1 cellular context compared by ENCODE assay signal in the genomic region with DNA sequence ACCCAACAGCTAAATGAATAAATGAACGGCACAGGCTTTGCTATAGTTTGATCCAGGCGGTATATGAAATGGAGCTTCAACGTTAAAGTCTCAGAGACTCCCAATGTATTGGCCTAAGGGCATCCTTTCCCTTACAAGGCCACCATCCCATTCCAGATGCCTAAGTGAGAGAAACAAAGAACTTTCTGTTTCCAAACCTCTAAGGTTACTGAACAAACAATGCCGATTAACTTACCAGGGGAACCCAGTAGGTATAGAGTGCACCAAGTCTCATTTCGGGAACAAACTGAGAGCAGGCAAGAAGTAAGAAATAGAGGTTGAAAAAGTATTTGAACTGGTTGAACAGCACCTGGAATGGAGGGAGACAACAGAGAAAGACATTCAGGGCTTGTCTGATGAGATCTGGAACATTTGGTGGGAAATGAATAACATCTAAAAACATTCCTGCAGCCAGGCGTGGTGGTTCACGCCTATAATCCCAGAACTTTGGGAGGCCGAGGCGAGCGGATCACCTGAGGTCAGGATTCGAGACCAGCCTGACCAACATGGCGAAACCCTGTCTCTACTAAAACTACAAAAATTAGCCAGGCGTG.
A peak's percentile ranks its signal among the peaks of the same experiment; 100 is the strongest.
TF ChIP-seq lines count a peak whose summit lies in the region.

No MANE protein-coding gene starts in this region.

TF ChIP-seq in HepG2, 621 proteins besides CTCF, POLR2A, EP300 and RAD21 (continued from another document and continues in another):
- TF ChIP-seq, protein P1, sequence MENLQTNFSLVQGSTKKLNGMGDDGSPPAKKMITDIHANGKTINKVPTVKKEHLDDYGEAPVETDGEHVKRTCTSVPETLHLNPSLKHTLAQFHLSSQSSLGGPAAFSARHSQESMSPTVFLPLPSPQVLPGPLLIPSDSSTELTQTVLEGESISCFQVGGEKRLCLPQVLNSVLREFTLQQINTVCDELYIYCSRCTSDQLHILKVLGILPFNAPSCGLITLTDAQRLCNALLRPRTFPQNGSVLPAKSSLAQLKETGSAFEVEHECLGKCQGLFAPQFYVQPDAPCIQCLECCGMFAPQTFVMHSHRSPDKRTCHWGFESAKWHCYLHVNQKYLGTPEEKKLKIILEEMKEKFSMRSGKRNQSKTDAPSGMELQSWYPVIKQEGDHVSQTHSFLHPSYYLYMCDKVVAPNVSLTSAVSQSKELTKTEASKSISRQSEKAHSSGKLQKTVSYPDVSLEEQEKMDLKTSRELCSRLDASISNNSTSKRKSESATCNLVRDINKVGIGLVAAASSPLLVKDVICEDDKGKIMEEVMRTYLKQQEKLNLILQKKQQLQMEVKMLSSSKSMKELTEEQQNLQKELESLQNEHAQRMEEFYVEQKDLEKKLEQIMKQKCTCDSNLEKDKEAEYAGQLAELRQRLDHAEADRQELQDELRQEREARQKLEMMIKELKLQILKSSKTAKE (CRISPR knock-in tag; IDR thresholded peaks at IDR 0.05; ENCODE audit: borderline replicate concordance): no peak
- TF ChIP-seq ARNT2 (CRISPR knock-in tag; IDR thresholded peaks at IDR 0.05; ENCODE audit: low read depth) (no peak), FOXK1 (CRISPR knock-in tag; IDR thresholded peaks at IDR 0.05; ENCODE audit: borderline replicate concordance, low read depth) (no peak), RXRB (CRISPR knock-in tag; IDR thresholded peaks at IDR 0.05; ENCODE audit: borderline replicate concordance) (peak; percentile 55; the same call in 1 of the 2 replicates), NKX3-1 (CRISPR knock-in tag; IDR thresholded peaks at IDR 0.05) (no peak), HNRNPLL (IDR thresholded peaks at IDR 0.05; ENCODE audit: low read depth, low read length, poor library complexity, severe bottlenecking) (no peak), ZNF296 (CRISPR knock-in tag; conservative IDR thresholded peaks at IDR 0.05) (no peak), MED13 (CRISPR knock-in tag; IDR thresholded peaks at IDR 0.05) (no peak), U2AF1 (optimal IDR thresholded peaks at IDR 0.05; ENCODE audit: low read depth, low read length) (no peak), STAT5B (CRISPR knock-in tag; IDR thresholded peaks at IDR 0.05) (no peak), ZNF546 (CRISPR knock-in tag; conservative IDR thresholded peaks at IDR 0.05) (no peak), SMARCE1 (IDR thresholded peaks at IDR 0.05; ENCODE audit: borderline replicate concordance) (no peak), ZSCAN30 (CRISPR knock-in tag; IDR thresholded peaks at IDR 0.05) (no peak), ZNF17 (CRISPR knock-in tag; IDR thresholded peaks at IDR 0.05) (no peak), ETV5 (CRISPR knock-in tag; IDR thresholded peaks at IDR 0.05; ENCODE audit: borderline replicate concordance) (0 out of 2 replicates have a peak, but pooled peaks have one; percentile 10), ZNF670 (CRISPR knock-in tag; IDR thresholded peaks at IDR 0.05; ENCODE audit: borderline replicate concordance) (no peak), ZBTB42 (CRISPR knock-in tag; IDR thresholded peaks at IDR 0.05) (no peak), ZNF841 (CRISPR knock-in tag; IDR thresholded peaks at IDR 0.05; ENCODE audit: borderline replicate concordance) (no peak), ZNF33B (CRISPR knock-in tag; IDR thresholded peaks at IDR 0.05) (no peak), ZNF510 (CRISPR knock-in tag; IDR thresholded peaks at IDR 0.05; ENCODE audit: low read depth) (no peak), MAFF (IDR thresholded peaks at IDR 0.05; ENCODE audit: low read depth, low read length) (no peak), ARNTL (CRISPR knock-in tag; IDR thresholded peaks at IDR 0.05) (0 out of 2 replicates have a peak, but pooled peaks have one; percentile 28), MIXL1 (CRISPR knock-in tag; IDR thresholded peaks at IDR 0.05) (no peak)
- TF ChIP-seq, protein P2, sequence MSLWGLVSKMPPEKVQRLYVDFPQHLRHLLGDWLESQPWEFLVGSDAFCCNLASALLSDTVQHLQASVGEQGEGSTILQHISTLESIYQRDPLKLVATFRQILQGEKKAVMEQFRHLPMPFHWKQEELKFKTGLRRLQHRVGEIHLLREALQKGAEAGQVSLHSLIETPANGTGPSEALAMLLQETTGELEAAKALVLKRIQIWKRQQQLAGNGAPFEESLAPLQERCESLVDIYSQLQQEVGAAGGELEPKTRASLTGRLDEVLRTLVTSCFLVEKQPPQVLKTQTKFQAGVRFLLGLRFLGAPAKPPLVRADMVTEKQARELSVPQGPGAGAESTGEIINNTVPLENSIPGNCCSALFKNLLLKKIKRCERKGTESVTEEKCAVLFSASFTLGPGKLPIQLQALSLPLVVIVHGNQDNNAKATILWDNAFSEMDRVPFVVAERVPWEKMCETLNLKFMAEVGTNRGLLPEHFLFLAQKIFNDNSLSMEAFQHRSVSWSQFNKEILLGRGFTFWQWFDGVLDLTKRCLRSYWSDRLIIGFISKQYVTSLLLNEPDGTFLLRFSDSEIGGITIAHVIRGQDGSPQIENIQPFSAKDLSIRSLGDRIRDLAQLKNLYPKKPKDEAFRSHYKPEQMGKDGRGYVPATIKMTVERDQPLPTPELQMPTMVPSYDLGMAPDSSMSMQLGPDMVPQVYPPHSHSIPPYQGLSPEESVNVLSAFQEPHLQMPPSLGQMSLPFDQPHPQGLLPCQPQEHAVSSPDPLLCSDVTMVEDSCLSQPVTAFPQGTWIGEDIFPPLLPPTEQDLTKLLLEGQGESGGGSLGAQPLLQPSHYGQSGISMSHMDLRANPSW (CRISPR knock-in tag; IDR thresholded peaks at IDR 0.05; ENCODE audit: borderline replicate concordance): no peak
- TF ChIP-seq, protein P3, sequence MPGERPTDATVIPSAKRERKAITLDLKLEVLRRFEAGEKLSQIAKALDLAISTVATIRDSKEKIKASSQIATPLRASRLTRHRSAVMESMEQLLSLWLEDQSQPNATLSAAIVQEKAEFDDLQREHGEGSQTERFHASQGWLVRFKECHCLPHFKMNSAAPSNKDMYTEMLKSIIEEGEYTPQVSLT (CRISPR knock-in tag; IDR thresholded peaks at IDR 0.05; ENCODE audit: borderline replicate concordance, low read depth): no peak
- TF ChIP-seq, protein P4, sequence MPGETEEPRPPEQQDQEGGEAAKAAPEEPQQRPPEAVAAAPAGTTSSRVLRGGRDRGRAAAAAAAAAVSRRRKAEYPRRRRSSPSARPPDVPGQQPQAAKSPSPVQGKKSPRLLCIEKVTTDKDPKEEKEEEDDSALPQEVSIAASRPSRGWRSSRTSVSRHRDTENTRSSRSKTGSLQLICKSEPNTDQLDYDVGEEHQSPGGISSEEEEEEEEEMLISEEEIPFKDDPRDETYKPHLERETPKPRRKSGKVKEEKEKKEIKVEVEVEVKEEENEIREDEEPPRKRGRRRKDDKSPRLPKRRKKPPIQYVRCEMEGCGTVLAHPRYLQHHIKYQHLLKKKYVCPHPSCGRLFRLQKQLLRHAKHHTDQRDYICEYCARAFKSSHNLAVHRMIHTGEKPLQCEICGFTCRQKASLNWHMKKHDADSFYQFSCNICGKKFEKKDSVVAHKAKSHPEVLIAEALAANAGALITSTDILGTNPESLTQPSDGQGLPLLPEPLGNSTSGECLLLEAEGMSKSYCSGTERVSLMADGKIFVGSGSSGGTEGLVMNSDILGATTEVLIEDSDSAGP (CRISPR knock-in tag; IDR thresholded peaks at IDR 0.05; ENCODE audit: borderline replicate concordance): no peak
- TF ChIP-seq, protein P5, sequence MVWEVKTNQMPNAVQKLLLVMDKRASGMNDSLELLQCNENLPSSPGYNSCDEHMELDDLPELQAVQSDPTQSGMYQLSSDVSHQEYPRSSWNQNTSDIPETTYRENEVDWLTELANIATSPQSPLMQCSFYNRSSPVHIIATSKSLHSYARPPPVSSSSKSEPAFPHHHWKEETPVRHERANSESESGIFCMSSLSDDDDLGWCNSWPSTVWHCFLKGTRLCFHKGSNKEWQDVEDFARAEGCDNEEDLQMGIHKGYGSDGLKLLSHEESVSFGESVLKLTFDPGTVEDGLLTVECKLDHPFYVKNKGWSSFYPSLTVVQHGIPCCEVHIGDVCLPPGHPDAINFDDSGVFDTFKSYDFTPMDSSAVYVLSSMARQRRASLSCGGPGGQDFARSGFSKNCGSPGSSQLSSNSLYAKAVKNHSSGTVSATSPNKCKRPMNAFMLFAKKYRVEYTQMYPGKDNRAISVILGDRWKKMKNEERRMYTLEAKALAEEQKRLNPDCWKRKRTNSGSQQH (CRISPR knock-in tag; IDR thresholded peaks at IDR 0.05; ENCODE audit: low read depth): no peak
- TF ChIP-seq, protein P6, sequence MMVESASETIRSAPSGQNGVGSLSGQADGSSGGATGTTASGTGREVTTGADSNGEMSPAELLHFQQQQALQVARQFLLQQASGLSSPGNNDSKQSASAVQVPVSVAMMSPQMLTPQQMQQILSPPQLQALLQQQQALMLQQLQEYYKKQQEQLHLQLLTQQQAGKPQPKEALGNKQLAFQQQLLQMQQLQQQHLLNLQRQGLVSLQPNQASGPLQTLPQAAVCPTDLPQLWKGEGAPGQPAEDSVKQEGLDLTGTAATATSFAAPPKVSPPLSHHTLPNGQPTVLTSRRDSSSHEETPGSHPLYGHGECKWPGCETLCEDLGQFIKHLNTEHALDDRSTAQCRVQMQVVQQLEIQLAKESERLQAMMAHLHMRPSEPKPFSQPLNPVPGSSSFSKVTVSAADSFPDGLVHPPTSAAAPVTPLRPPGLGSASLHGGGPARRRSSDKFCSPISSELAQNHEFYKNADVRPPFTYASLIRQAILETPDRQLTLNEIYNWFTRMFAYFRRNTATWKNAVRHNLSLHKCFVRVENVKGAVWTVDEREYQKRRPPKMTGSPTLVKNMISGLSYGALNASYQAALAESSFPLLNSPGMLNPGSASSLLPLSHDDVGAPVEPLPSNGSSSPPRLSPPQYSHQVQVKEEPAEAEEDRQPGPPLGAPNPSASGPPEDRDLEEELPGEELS (CRISPR knock-in tag; IDR thresholded peaks at IDR 0.05): no peak
- TF ChIP-seq, protein P7, sequence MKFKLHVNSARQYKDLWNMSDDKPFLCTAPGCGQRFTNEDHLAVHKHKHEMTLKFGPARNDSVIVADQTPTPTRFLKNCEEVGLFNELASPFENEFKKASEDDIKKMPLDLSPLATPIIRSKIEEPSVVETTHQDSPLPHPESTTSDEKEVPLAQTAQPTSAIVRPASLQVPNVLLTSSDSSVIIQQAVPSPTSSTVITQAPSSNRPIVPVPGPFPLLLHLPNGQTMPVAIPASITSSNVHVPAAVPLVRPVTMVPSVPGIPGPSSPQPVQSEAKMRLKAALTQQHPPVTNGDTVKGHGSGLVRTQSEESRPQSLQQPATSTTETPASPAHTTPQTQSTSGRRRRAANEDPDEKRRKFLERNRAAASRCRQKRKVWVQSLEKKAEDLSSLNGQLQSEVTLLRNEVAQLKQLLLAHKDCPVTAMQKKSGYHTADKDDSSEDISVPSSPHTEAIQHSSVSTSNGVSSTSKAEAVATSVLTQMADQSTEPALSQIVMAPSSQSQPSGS (CRISPR knock-in tag; IDR thresholded peaks at IDR 0.05): no peak
- TF ChIP-seq, protein P8, sequence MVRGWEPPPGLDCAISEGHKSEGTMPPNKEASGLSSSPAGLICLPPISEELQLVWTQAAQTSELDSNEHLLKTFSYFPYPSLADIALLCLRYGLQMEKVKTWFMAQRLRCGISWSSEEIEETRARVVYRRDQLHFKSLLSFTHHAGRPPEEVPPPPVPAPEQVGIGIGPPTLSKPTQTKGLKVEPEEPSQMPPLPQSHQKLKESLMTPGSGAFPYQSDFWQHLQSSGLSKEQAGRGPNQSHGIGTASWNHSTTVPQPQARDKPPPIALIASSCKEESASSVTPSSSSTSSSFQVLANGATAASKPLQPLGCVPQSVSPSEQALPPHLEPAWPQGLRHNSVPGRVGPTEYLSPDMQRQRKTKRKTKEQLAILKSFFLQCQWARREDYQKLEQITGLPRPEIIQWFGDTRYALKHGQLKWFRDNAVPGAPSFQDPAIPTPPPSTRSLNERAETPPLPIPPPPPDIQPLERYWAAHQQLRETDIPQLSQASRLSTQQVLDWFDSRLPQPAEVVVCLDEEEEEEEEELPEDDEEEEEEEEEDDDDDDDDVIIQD (CRISPR knock-in tag; IDR thresholded peaks at IDR 0.05; ENCODE audit: low read depth): no peak
- TF ChIP-seq, protein P9, sequence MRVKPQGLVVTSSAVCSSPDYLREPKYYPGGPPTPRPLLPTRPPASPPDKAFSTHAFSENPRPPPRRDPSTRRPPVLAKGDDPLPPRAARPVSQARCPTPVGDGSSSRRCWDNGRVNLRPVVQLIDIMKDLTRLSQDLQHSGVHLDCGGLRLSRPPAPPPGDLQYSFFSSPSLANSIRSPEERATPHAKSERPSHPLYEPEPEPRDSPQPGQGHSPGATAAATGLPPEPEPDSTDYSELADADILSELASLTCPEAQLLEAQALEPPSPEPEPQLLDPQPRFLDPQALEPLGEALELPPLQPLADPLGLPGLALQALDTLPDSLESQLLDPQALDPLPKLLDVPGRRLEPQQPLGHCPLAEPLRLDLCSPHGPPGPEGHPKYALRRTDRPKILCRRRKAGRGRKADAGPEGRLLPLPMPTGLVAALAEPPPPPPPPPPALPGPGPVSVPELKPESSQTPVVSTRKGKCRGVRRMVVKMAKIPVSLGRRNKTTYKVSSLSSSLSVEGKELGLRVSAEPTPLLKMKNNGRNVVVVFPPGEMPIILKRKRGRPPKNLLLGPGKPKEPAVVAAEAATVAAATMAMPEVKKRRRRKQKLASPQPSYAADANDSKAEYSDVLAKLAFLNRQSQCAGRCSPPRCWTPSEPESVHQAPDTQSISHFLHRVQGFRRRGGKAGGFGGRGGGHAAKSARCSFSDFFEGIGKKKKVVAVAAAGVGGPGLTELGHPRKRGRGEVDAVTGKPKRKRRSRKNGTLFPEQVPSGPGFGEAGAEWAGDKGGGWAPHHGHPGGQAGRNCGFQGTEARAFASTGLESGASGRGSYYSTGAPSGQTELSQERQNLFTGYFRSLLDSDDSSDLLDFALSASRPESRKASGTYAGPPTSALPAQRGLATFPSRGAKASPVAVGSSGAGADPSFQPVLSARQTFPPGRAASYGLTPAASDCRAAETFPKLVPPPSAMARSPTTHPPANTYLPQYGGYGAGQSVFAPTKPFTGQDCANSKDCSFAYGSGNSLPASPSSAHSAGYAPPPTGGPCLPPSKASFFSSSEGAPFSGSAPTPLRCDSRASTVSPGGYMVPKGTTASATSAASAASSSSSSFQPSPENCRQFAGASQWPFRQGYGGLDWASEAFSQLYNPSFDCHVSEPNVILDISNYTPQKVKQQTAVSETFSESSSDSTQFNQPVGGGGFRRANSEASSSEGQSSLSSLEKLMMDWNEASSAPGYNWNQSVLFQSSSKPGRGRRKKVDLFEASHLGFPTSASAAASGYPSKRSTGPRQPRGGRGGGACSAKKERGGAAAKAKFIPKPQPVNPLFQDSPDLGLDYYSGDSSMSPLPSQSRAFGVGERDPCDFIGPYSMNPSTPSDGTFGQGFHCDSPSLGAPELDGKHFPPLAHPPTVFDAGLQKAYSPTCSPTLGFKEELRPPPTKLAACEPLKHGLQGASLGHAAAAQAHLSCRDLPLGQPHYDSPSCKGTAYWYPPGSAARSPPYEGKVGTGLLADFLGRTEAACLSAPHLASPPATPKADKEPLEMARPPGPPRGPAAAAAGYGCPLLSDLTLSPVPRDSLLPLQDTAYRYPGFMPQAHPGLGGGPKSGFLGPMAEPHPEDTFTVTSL (CRISPR knock-in tag; IDR thresholded peaks at IDR 0.05; ENCODE audit: borderline replicate concordance): no peak
- TF ChIP-seq, protein P10, sequence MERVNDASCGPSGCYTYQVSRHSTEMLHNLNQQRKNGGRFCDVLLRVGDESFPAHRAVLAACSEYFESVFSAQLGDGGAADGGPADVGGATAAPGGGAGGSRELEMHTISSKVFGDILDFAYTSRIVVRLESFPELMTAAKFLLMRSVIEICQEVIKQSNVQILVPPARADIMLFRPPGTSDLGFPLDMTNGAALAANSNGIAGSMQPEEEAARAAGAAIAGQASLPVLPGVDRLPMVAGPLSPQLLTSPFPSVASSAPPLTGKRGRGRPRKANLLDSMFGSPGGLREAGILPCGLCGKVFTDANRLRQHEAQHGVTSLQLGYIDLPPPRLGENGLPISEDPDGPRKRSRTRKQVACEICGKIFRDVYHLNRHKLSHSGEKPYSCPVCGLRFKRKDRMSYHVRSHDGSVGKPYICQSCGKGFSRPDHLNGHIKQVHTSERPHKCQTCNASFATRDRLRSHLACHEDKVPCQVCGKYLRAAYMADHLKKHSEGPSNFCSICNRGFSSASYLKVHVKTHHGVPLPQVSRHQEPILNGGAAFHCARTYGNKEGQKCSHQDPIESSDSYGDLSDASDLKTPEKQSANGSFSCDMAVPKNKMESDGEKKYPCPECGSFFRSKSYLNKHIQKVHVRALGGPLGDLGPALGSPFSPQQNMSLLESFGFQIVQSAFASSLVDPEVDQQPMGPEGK (CRISPR knock-in tag; IDR thresholded peaks at IDR 0.05): no peak
